In the genomic region with DNA sequence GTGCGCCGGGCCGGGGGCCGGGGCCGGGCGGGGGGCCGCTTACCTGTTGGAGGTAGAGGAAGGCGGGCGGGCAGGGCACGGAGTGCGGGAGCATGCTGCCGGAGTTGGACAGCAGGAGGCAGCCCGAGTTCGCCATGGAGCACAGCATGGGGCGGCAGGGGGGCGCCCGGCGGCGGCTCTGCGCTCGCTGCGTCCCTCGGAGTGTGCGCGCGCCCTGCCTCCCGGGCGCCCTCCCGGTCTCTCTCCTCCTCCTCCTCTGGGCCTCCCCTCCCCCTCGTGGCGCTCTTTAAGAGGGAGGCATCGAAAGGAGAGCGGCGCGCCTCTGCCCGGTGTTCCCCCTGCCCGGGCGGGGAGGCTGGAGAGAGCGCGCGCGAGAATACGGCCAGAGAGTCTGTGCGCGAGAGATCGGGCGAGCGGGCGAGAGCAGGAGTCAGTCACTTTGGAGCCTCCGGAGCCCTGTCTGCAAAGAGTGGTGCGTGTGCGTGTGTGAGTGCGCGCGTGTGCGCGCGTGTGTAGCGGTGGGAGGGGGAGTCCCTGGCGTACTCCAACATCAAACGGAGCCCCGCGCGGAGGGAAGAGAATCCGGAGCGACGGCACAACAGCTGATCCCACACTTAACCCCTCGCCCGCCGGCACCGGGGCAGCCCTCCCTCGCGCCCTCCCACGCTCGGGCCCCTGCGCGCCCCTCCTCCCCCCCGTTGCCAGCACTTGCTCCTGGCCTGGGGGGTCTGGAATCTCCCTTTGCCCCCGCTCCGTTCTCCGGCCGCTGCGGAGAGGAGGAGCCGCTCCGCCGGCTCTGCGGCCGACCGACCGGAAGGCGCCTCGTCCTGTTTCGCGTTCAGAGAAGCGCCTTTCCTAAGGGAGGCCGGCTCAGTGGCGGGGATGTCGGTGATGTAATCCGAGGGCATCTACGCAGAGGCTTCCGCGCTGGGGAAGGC, we compare ENCODE assay signal across 8 cellular contexts.
DNase-seq lines count a peak whose midpoint lies in the region; ATAC-seq and TF ChIP-seq lines count a peak whose summit lies in the region.

No MANE protein-coding gene starts in this region.

- H2BK20ac ChIP-seq in IMR-90 (ENCODE audit: low read depth, low read length), result no peak overlapping the region

- H3K27me3 Mint-ChIP-seq in nephron progenitor cell (ENCODE audit: low read depth, poor library complexity), result peaks cover 93% of the 10 kb centered on the region

- no peak overlapping the region for H2AK9ac ChIP-seq in IMR-90 (replicated peaks; ENCODE audit: low read depth, low read length, poor library complexity)

- BruUV-seq in IMR-90 (replicated peaks; lab: Mats Ljungman, UMichigan), result no TSS peak

- H3K9ac ChIP-seq in IMR-90 (ENCODE audit: low read depth, low read length), result no peak overlapping the region

- no peak overlapping the region for H3K56ac ChIP-seq in IMR-90 (ENCODE audit: extremely low read depth, insufficient read depth, low read length)

- no peak for TF ChIP-seq CTCF in IMR-90 (conservative IDR thresholded peaks at IDR 0.05; ENCODE audit: low read depth, low read length)
- TF ChIP-seq CTCF in nephron progenitor cell (IDR thresholded peaks at IDR 0.05), result no peak

- H3K4me3 ChIP-seq in IMR-90 (ENCODE audit: insufficient read depth, low read depth, low read length), result no peak overlapping the region

- H3K27ac ChIP-seq in IMR-90 (ENCODE audit: insufficient read depth, low read length), result no peak overlapping the region

- H2BK15ac ChIP-seq in IMR-90 (ENCODE audit: low read depth, low read length), result no peak overlapping the region

- POLR2A ChIA-PET in IMR-90 (lab: Charles Lee; ENCODE audit: unreplicated experiment), result no interaction called here

- H3K27ac Mint-ChIP-seq in nephron progenitor cell, result no peak overlapping the region

- no peaks in the 10 kb centered on the region for H3K4me1 ChIP-seq in IMR-90 (ENCODE audit: control insufficient read depth, insufficient read depth, low read length)

- 7% methylated on average over 26 of the region's 102 CpGs; no CpG with 5 or more reads in 1 of the 2 experiments for WGBS in IMR-90 (ENCODE audit: extremely low coverage in 2 of 2, insufficient read length in 1 of 2), 2 experiments

- no peaks in the 10 kb centered on the region for H3K36me3 Mint-ChIP-seq in nephron progenitor cell (ENCODE audit: low read depth)

- H3K36me3 ChIP-seq in IMR-90 (ENCODE audit: control insufficient read depth, insufficient read depth, low read length), result no peaks in the 10 kb centered on the region

- H3K4ac ChIP-seq in IMR-90 (ENCODE audit: low read depth, low read length), result no peak overlapping the region

- H3K27me3 ChIP-seq in IMR-90 (ENCODE audit: control insufficient read depth, insufficient read depth, low read length), result peaks cover 39% of the 10 kb centered on the region

- no peaks in the 10 kb centered on the region for H3K9me3 ChIP-seq in IMR-90 (ENCODE audit: control insufficient read depth, insufficient read depth, low read length)

- no peaks in the 10 kb centered on the region for H3K9me1 ChIP-seq in IMR-90 (ENCODE audit: insufficient read depth, low read length)

- no peaks in the 10 kb centered on the region for H3K79me1 ChIP-seq in IMR-90 (ENCODE audit: low read depth in 1 of 2, low read length in 2 of 2)

- no peak for TF ChIP-seq RAD21 in IMR-90 (IDR thresholded peaks at IDR 0.05; ENCODE audit: low read length)

- DNase-seq in DMS114 treated with DMSO at 0.1 percent for 48 hours (lab: John Stamatoyannopoulos, UW; ENCODE audit: unreplicated experiment), result peak; percentile 64
- DNase-seq in IMR-90, result no peak
- DNase-seq in astrocyte of the hippocampus (ENCODE audit: low read depth, low spot score), result peak; percentile 27
- DNase-seq in nephron progenitor cell, result peak; percentile 75
- no peak for DNase-seq in cortex of kidney (lab: John Stamatoyannopoulos, UW)
- DNase-seq in kidney glomerular epithelial cell (lab: John Stamatoyannopoulos, UW), result no peak
- DNase-seq in NOMO-1 (lab: John Stamatoyannopoulos, UW; ENCODE audit: unreplicated experiment in 2 of 2), result no peak

- H2BK120ac ChIP-seq in IMR-90 (ENCODE audit: low read depth, low read length), result no peak overlapping the region

- H3K4me2 ChIP-seq in IMR-90 (ENCODE audit: low read depth, low read length), result no peak overlapping the region

- H2AFZ ChIP-seq in IMR-90 (replicated peaks; ENCODE audit: low read length, poor library complexity), result no peak overlapping the region

- dilution Hi-C loops in IMR-90 (cut with HindIII; ENCODE audit: low sequenced_read_pairs, unreplicated experiment), result no loop called here

- no peak overlapping the region for H3K23ac ChIP-seq in IMR-90 (ENCODE audit: low read depth, low read length)

- H3K4me1 Mint-ChIP-seq in nephron progenitor cell, result peaks cover 9% of the 10 kb centered on the region

- intact Hi-C loops in IMR-90 (cut with micrococcal nuclease), result no loop called here

- no peaks in the 10 kb centered on the region for H4K20me1 ChIP-seq in IMR-90 (ENCODE audit: insufficient read depth, low read length)

- H4K5ac ChIP-seq in IMR-90 (ENCODE audit: low read depth, low read length), result no peak overlapping the region

- H3K18ac ChIP-seq in IMR-90 (ENCODE audit: low read depth, low read length), result no peak overlapping the region

- H4K8ac ChIP-seq in IMR-90 (ENCODE audit: low read depth in 2 of 2, low read length in 2 of 2), result no peak overlapping the region

- in situ Hi-C loops in IMR-90 (cut with MboI; ENCODE audit: low sequenced_read_pairs), result no loop called here

- no peak overlapping the region for H4K91ac ChIP-seq in IMR-90 (ENCODE audit: insufficient read depth, low read depth, low read length)

- ATAC-seq in IMR-90 (ENCODE audit: low read depth), result peak; percentile 37
- no peak for ATAC-seq in GM18909 (IDR thresholded peaks at IDR 0.05; ENCODE audit: poor library complexity, unreplicated experiment)

- H3K14ac ChIP-seq in IMR-90 (replicated peaks; ENCODE audit: low read depth, low read length), result no peak overlapping the region

- H3K4me3 Mint-ChIP-seq in nephron progenitor cell, result peak overlapping the region; percentile 88

- CTCF ChIA-PET in IMR-90 (lab: Yijun Ruan, JAX), result no interaction called here

- TF ChIP-seq POLR2A in IMR-90 (IDR thresholded peaks at IDR 0.05; ENCODE audit: low read depth, low read length), result no peak

- no peaks in the 10 kb centered on the region for H3K9me3 Mint-ChIP-seq in nephron progenitor cell

- H2AK5ac ChIP-seq in IMR-90 (ENCODE audit: low read depth, low read length), result no peak overlapping the region

- H2BK5ac ChIP-seq in IMR-90 (ENCODE audit: low read depth, low read length, poor library complexity, severe bottlenecking), result no peak overlapping the region

TF ChIP-seq in IMR-90, 13 proteins besides CTCF, POLR2A, EP300 and RAD21:
- TF ChIP-seq, protein P1, sequence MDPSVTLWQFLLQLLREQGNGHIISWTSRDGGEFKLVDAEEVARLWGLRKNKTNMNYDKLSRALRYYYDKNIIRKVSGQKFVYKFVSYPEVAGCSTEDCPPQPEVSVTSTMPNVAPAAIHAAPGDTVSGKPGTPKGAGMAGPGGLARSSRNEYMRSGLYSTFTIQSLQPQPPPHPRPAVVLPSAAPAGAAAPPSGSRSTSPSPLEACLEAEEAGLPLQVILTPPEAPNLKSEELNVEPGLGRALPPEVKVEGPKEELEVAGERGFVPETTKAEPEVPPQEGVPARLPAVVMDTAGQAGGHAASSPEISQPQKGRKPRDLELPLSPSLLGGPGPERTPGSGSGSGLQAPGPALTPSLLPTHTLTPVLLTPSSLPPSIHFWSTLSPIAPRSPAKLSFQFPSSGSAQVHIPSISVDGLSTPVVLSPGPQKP (IDR thresholded peaks at IDR 0.05; ENCODE audit: borderline replicate concordance, low read depth, low read length), result no peak
- TF ChIP-seq RCOR1 (IDR thresholded peaks at IDR 0.05; ENCODE audit: insufficient replicate concordance, low read length), result no peak

Comparison
In these comparisons a context has a peak if more than half of its experiments do, and no peak if none do; other contexts are left out.
1. DNase-seq: peak in DMS114 treated with DMSO at 0.1 percent for 48 hours (single experiment), astrocyte of the hippocampus (single experiment) and nephron progenitor cell (single experiment); none in IMR-90 (single experiment), cortex of kidney (single experiment), kidney glomerular epithelial cell (single experiment) and NOMO-1 (0 of 2).